In genomic region chr6:42771741-42772100, GRCh38 we compare ENCODE assay signal across 1 cellular context.
TF ChIP-seq lines count a peak whose summit lies in the region.

No MANE protein-coding gene starts in this region.

TF ChIP-seq in GM23338, 12 proteins besides CTCF, POLR2A, EP300 and RAD21:
- TF ChIP-seq STAT1 (IDR thresholded peaks at IDR 0.05; ENCODE audit: unreplicated experiment) (no peak), POLR2AphosphoS5 (IDR thresholded peaks at IDR 0.05; ENCODE audit: low read depth) (no peak), ZNF462 (CRISPR knock-in tag; IDR thresholded peaks at IDR 0.05) (no peak), JUNB (IDR thresholded peaks at IDR 0.05; ENCODE audit: unreplicated experiment) (no peak), EZH2phosphoT487 (IDR thresholded peaks at IDR 0.05; ENCODE audit: unreplicated experiment) (no peak), CREB1 (CRISPR knock-in tag; IDR thresholded peaks at IDR 0.05; ENCODE audit: low read depth) (no peak), EZH2 (IDR thresholded peaks at IDR 0.05; ENCODE audit: low read depth, unreplicated experiment) (no peak), ZNF331 (CRISPR knock-in tag; IDR thresholded peaks at IDR 0.05; ENCODE audit: low read depth) (no peak), REST (IDR thresholded peaks at IDR 0.05; ENCODE audit: unreplicated experiment) (no peak), ZNF114 (CRISPR knock-in tag; IDR thresholded peaks at IDR 0.05) (no peak), ETS1 (IDR thresholded peaks at IDR 0.05) (no peak), NANOG (IDR thresholded peaks at IDR 0.05; ENCODE audit: borderline replicate concordance) (no peak)
